ENCODE assay signal across 33 cellular contexts in the genomic region with DNA sequence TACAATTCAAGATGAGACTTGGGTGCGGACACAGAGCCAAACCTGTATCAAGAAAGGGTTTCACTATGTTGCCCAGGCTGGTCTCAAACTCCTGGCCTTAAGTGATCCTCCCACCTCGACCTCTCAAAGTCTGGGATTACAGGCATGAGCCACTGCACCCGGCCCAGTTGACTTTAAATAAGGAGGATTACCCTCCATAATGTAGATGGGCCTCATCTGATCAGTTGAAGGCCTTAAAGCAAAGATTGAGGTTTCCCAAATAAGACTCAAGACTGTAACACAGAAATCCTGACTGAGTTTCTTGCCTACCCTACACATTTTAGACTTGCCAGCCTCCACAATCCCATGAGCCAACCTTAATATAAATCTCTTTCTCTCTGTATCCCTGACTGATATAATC.
"Had no signal": no experiment of that assay in that cellular context is flagged by ENCODE, and none has a peak within 500 bp of the region (broad histone marks: within the 10 kb centered on the region; RNA-seq: fewer than 3 reads in every experiment).

No MANE protein-coding gene starts in this region.

- H3K4me3 ChIP-seq: adrenal gland, body of pancreas, breast epithelium had no signal

- ATAC-seq: activated CD8-positive, alpha-beta T cell treated with anti-CD3 and anti-CD28 coated beads for 36 hours; activated naive CD4-positive, alpha-beta T cell treated with anti-CD3 and anti-CD28 coated beads, Interleukin-2, amount 50 U/mL, for 72 hours; activated T-cell treated with anti-CD3 and anti-CD28 coated beads, Interleukin-2, amount 50 U/mL, for 4 hours; activated T-cell treated with anti-CD3 and anti-CD28 coated beads, Interleukin-2, amount 50 U/mL, for 72 hours; activated T-helper 17 cell treated with anti-CD3 and anti-CD28 coated beads, Interleukin-2, amount 50 U/mL, for 72 hours; body of pancreas had no signal

- H3K27ac ChIP-seq: adrenal gland, body of pancreas, brain microvascular endothelial cell, breast epithelium, VCaP had no signal

- DNase-seq: activated B cell treated with CpG ODN at 0.5 μM for 24 hours; activated CD4-positive, alpha-beta memory T cell treated with anti-CD3 and anti-CD28 coated beads for 36 hours; activated CD4-positive, alpha-beta T cell treated with anti-CD3 and anti-CD28 coated beads for 48 hours; activated CD4-positive, alpha-beta T cell treated with anti-CD3 and anti-CD28 coated beads, Interleukin-2, amount 50 U/mL, for 1 hour; activated CD4-positive, alpha-beta T cell treated with anti-CD3 and anti-CD28 coated beads, Interleukin-2, amount 50 U/mL, for 4 hours; activated CD4-positive, CD25-positive, alpha-beta regulatory T cell treated with anti-CD3 and anti-CD28 coated beads, Interleukin-2, amount 50 U/mL, for 72 hours; activated CD8-positive, alpha-beta memory T cell treated with anti-CD3 and anti-CD28 coated beads, Interleukin-2, amount 50 U/mL, for 4 hours; activated CD8-positive, alpha-beta T cell treated with anti-CD3 and anti-CD28 coated beads for 36 hours; activated effector memory CD4-positive, alpha-beta T cell treated with anti-CD3 and anti-CD28 coated beads, Interleukin-2, amount 50 U/mL, for 16 hours; activated gamma-delta T cell treated with Interleukin-2 at 50 U/mL for 16 hours; activated naive CD4-positive, alpha-beta T cell; activated naive CD4-positive, alpha-beta T cell treated with anti-CD3 and anti-CD28 coated beads for 36 hours; activated naive CD4-positive, alpha-beta T cell treated with anti-CD3 and anti-CD28 coated beads, Interleukin-2, amount 50 U/mL, for 16 hours; activated naive CD8-positive, alpha-beta T cell treated with anti-CD3 and anti-CD28 coated beads for 36 hours; activated T-cell treated with anti-CD3 and anti-CD28 coated beads for 4 hours; activated T-cell treated with anti-CD3 and anti-CD28 coated beads, Interleukin-2, amount 50 U/mL, for 1 hour; activated T-cell treated with anti-CD3 and anti-CD28 coated beads, Interleukin-2, amount 50 U/mL, for 4 hours; activated T-cell treated with anti-CD3 and anti-CD28 coated beads, Interleukin-2, amount 50 U/mL, for 72 hours; adrenal gland; amniotic stem cell; aorta; body of pancreas; brain microvascular endothelial cell; central memory CD4-positive, alpha-beta T cell; T-helper 1 cell; T-helper 2 cell; T-helper 9 cell had no signal

- H3K27me3 ChIP-seq: adrenal gland, body of pancreas, brain microvascular endothelial cell, breast epithelium had no signal

- H3K4me1 ChIP-seq: adrenal gland, body of pancreas, breast epithelium had no signal

- FAIRE-seq: astrocyte, TTC549 had no signal

- H3K9me3 ChIP-seq: adrenal gland, body of pancreas, breast epithelium had no signal

- H3K36me3 ChIP-seq: adrenal gland, brain microvascular endothelial cell, breast epithelium had no signal
